Comparison of ENCODE assay signal across 1 cellular context in the genomic region with DNA sequence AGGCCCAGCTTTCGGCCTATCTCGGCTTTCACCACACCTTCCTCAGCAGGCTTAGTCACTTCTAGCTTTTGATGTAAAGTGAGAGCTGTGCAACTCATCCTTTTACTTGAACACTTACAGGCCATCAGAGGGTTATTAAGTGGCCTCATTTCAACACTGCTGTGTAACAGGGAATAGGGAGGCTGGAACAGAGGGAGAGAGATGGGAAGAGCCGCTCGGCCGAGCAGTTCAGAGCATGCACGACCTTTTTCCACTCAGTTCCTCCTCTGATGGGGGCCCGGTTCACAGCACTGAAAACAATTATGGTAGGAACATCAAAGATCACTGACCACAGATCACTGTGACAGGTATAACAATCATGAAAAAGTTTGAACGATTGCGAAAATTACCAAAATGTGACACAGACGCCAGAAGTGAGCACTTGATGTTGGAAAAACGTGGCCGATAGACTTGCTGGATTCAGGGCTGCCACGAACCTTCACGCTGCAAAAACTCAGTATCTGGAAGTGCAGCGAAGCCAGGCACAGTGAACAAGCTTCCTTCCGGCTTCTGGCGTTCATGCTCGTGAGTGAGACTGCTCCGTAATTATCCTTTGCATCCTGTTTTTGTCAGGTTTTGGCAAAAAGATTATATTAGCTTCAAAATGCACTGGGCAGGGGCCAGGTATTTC.
TF ChIP-seq lines count a peak whose summit lies in the region.

No MANE protein-coding gene starts in this region.

TF ChIP-seq in endothelial cell of umbilical vein, 7 proteins besides CTCF, POLR2A, EP300 and RAD21:
- TF ChIP-seq, protein P1, sequence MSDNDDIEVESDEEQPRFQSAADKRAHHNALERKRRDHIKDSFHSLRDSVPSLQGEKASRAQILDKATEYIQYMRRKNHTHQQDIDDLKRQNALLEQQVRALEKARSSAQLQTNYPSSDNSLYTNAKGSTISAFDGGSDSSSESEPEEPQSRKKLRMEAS (IDR thresholded peaks at IDR 0.05; ENCODE audit: insufficient read depth, insufficient read length): no peak
- TF ChIP-seq POLR2AphosphoS5 (IDR thresholded peaks at IDR 0.05; ENCODE audit: insufficient read depth, low read depth, low read length) (peak; percentile 56), GATA2 (IDR thresholded peaks at IDR 0.05; ENCODE audit: insufficient read depth, insufficient read length, low read depth, low read length) (peak; percentile 23)
